18 cellular contexts compared by ENCODE assay signal in the genomic region with DNA sequence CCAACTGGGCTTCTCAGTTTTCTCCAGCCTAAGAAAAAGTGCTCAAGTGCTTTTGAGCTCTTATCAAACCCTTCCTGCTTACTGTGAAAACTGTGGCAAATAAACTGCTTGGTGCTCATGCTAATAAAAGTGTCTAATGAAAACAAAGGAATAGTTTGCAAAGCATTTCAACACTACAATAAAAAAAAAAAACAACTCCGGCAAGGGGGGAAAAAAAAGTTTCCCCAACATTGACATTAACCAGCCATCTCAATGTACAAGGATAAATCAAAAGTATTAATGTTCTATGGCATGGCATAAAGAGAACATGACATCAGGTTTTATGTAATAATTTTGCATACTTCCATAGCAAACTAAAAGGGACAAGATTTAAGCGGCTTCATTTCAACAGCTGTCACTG. TPM values are rescaled to one million over a fixed set of nuclear protein-coding genes. Genes with fewer than 3 reads are reported as not detected.
DNase-seq lines count a peak whose midpoint lies in the region; ATAC-seq and TF ChIP-seq lines count a peak whose summit lies in the region.
"Had no signal": no experiment of that assay in that cellular context is flagged by ENCODE, and none has a peak within 500 bp of the region (broad histone marks: within the 10 kb centered on the region; RNA-seq: fewer than 3 reads in every experiment).

No MANE protein-coding gene starts in this region.

- dilution Hi-C loops in mammary epithelial cell (cut with HindIII; ENCODE audit: low sequenced_read_pairs), result loop anchor here (5.0 kb wide), 1 partner anchor 113 kb away; no protein-coding TSS in a partner anchor

- in situ Hi-C loops in mammary epithelial cell (cut with MboI; ENCODE audit: low sequenced_read_pairs in 2 of 2), result no loop called here

- peaks cover 97% of the 10 kb centered on the region for H4K20me1 ChIP-seq in Loucy (ENCODE audit: insufficient read depth, low read length, poor library complexity, severe bottlenecking)
- H4K20me1 ChIP-seq in mammary epithelial cell (ENCODE audit: insufficient read depth, low read length), result peaks cover 41% of the 10 kb centered on the region

- H3K9me2 ChIP-seq in Loucy (replicated peaks; ENCODE audit: low read depth, low read length), result no peaks in the 10 kb centered on the region

- 19 to 29% methylated on average over 2 of the region's 2 CpGs for WGBS in gastroesophageal sphincter (ENCODE audit: low coverage in 1 of 2), 2 donors
- WGBS in mammary epithelial cell (ENCODE audit: low coverage, missing lambda C conversion rate), result 100% methylated on average over 2 of the region's 2 CpGs

- POLR2A ChIA-PET in CD8-positive, alpha-beta memory T cell (lab: Charles Lee), result interaction anchor here (0.7 kb wide), 3 partner anchors 53 to 331 kb away, joined by 3 to 6 read pairs (median 4); no protein-coding TSS in a partner anchor

- CTCF ChIA-PET in CD8-positive, alpha-beta memory T cell (lab: Charles Lee), result no interaction called here
- CTCF ChIA-PET in mammary epithelial cell (lab: Charles Lee; ENCODE audit: low non-redundant PET), result no interaction called here

- no peak overlapping the region for H2AFZ ChIP-seq in Loucy (ENCODE audit: low read length)
- H2AFZ ChIP-seq in mammary epithelial cell (ENCODE audit: low read depth, low read length), result no peak overlapping the region

- no peak overlapping the region for H3K27ac ChIP-seq in CD8-positive, alpha-beta memory T cell (ENCODE audit: low read depth, low read length)
- H3K27ac ChIP-seq in gastroesophageal sphincter (peak overlapping the region; percentile 48 to 100 (median 85)), rectal smooth muscle tissue (ENCODE audit: low read depth, low read length) (peak overlapping the region; percentile 84), mammary epithelial cell (ENCODE audit: insufficient read depth, low read depth, low read length) (no peak overlapping the region)
- H3K27ac ChIP-seq: BLaER1 treated with 17β-estradiol and CSF1 and Interleukin-3, amounts not matched to agents 10 nM and 100 nM had no signal

- peaks cover 76 to 84% (median 84%) of the 10 kb centered on the region in 3 donors for H3K4me1 Mint-ChIP-seq in CD8-positive, alpha-beta memory T cell
- H3K4me1 Mint-ChIP-seq in stimulated activated memory B cell treated with anti-CD40 and anti-IgM and Interleukin-4, amounts not matched to agents 10 μg/mL and 1 μg/mL and 100 μg/mL, for 72 hours, result peaks cover 67% of the 10 kb centered on the region

- intact Hi-C loops in mammary epithelial cell (cut with micrococcal nuclease), result no loop called here

- no peak for TF ChIP-seq POLR2A in gastroesophageal sphincter (IDR thresholded peaks at IDR 0.05)

- peaks cover 0 to 51% (median 11%) of the 10 kb centered on the region in 3 donors for H3K36me3 Mint-ChIP-seq in CD8-positive, alpha-beta memory T cell
- peaks cover 10% of the 10 kb centered on the region for H3K36me3 Mint-ChIP-seq in stimulated activated memory B cell treated with anti-CD40 and anti-IgM and Interleukin-4, amounts not matched to agents 10 μg/mL and 1 μg/mL and 100 μg/mL, for 72 hours

- BruUV-seq in mammary epithelial cell (replicated peaks; lab: Mats Ljungman, UMichigan), result no TSS peak

- H3K9me3 Mint-ChIP-seq in CD8-positive, alpha-beta memory T cell, result no peaks in the 10 kb centered on the region
- H3K9me3 Mint-ChIP-seq in stimulated activated memory B cell treated with anti-CD40 and anti-IgM and Interleukin-4, amounts not matched to agents 10 μg/mL and 1 μg/mL and 100 μg/mL, for 72 hours, result no peaks in the 10 kb centered on the region
- H3K9me3 Mint-ChIP-seq: activated T-helper 17 cell treated with anti-CD3 and anti-CD28 coated beads, Interleukin-2, amount 50 U/mL, for 72 hours; T-cell had no signal

- H3K4me3 ChIP-seq in CD8-positive, alpha-beta memory T cell (ENCODE audit: low read length), result no peak overlapping the region
- H3K4me3 ChIP-seq in Loucy (ENCODE audit: low read length, poor library complexity, severe bottlenecking) (peak overlapping the region; percentile 97), gastroesophageal sphincter (no peak overlapping the region), rectal smooth muscle tissue (ENCODE audit: low read length) (no peak overlapping the region), mammary epithelial cell (replicated peaks in 1 of 3; ENCODE audit: insufficient read depth in 1 of 3, low read depth in 2 of 3, low read length in 3 of 3) (no peak overlapping the region)
- H3K4me3 ChIP-seq: BLaER1 treated with 17β-estradiol and CSF1 and Interleukin-3, amounts not matched to agents 10 nM and 100 nM; K562 had no signal

- H3K9ac ChIP-seq in Loucy (ENCODE audit: low read depth, low read length, poor library complexity, severe bottlenecking), result peak overlapping the region; percentile 100
- no peak overlapping the region for H3K9ac ChIP-seq in rectal smooth muscle tissue (ENCODE audit: low read length)
- H3K9ac ChIP-seq in mammary epithelial cell (ENCODE audit: insufficient read depth, low read length), result no peak overlapping the region

- H3F3A ChIP-seq in Loucy (ENCODE audit: low read depth), result no peaks in the 10 kb centered on the region; the same call in 1 of the 2 replicates

- H3K27ac Mint-ChIP-seq in CD8-positive, alpha-beta memory T cell, result peak overlapping the region in 5 of 8 donors; percentile 2 to 78 (median 40)
- no peak overlapping the region for H3K27ac Mint-ChIP-seq in stimulated activated memory B cell treated with anti-CD40 and anti-IgM and Interleukin-4, amounts not matched to agents 10 μg/mL and 1 μg/mL and 100 μg/mL, for 72 hours
- H3K27ac Mint-ChIP-seq: activated CD4-positive, alpha-beta T cell treated with anti-CD3 and anti-CD28 coated beads for 36 hours; activated T-helper 17 cell treated with anti-CD3 and anti-CD28 coated beads, Interleukin-2, amount 50 U/mL, for 72 hours had no signal

- ATAC-seq in gastroesophageal sphincter, result no peak
- ATAC-seq in stimulated activated memory B cell treated with anti-CD40 and anti-IgM and Interleukin-4, amounts not matched to agents 10 μg/mL and 1 μg/mL and 100 μg/mL, for 72 hours, result no peak
- ATAC-seq in HG03457 (IDR thresholded peaks at IDR 0.05; ENCODE audit: unreplicated experiment), result no peak
- ATAC-seq: activated CD4-positive, alpha-beta T cell treated with anti-CD3 and anti-CD28 coated beads for 36 hours; activated T-helper 17 cell treated with anti-CD3 and anti-CD28 coated beads, Interleukin-2, amount 50 U/mL, for 72 hours; K562; T-cell had no signal

- no peaks in the 10 kb centered on the region for H3K27me3 ChIP-seq in CD8-positive, alpha-beta memory T cell (ENCODE audit: insufficient read depth, low read length, poor library complexity, severe bottlenecking)
- H3K27me3 ChIP-seq in Loucy (ENCODE audit: insufficient read depth, low read length, poor library complexity, severe bottlenecking), result no peaks in the 10 kb centered on the region
- no peaks in the 10 kb centered on the region for H3K27me3 ChIP-seq in gastroesophageal sphincter
- H3K27me3 ChIP-seq in rectal smooth muscle tissue (ENCODE audit: control insufficient read depth, insufficient read depth, low read length), result no peaks in the 10 kb centered on the region
- no peaks in the 10 kb centered on the region for H3K27me3 ChIP-seq in mammary epithelial cell (ENCODE audit: insufficient read depth, low read length)
- H3K27me3 ChIP-seq: BLaER1 treated with 17β-estradiol and CSF1 and Interleukin-3, amounts not matched to agents 10 nM and 100 nM had no signal

- TF ChIP-seq EP300 in gastroesophageal sphincter (IDR thresholded peaks at IDR 0.05), result no peak

- no peak for DNase-seq in CD8-positive, alpha-beta memory T cell
- DNase-seq in NAMALWA (ENCODE audit: low spot score) (no peak), mammary epithelial cell (no peak)
- DNase-seq: activated CD4-positive, alpha-beta T cell treated with anti-CD3 and anti-CD28 coated beads for 36 hours; NCI-H1436 treated with DMSO at 0.1 percent for 48 hours; OCI-M1; posterior cingulate gyrus; stimulated activated CD4-positive, alpha-beta T cell treated with anti-CD3 and anti-CD28 coated beads, Interleukin-2, amount 100 ng/mL, for 24 hours; T-cell had no signal

- H3K27me3 Mint-ChIP-seq in CD8-positive, alpha-beta memory T cell, result no peaks in the 10 kb centered on the region
- no peaks in the 10 kb centered on the region for H3K27me3 Mint-ChIP-seq in stimulated activated memory B cell treated with anti-CD40 and anti-IgM and Interleukin-4, amounts not matched to agents 10 μg/mL and 1 μg/mL and 100 μg/mL, for 72 hours
- H3K27me3 Mint-ChIP-seq: activated CD4-positive, alpha-beta T cell treated with anti-CD3 and anti-CD28 coated beads for 36 hours; activated T-helper 17 cell treated with anti-CD3 and anti-CD28 coated beads, Interleukin-2, amount 50 U/mL, for 72 hours; T-cell had no signal

- peaks cover 70% of the 10 kb centered on the region for H3K4me1 ChIP-seq in CD8-positive, alpha-beta memory T cell (ENCODE audit: insufficient read depth, low read length)
- H3K4me1 ChIP-seq in Loucy (ENCODE audit: insufficient read depth, low read length, poor library complexity, severe bottlenecking), result peaks cover 74% of the 10 kb centered on the region
- H3K4me1 ChIP-seq in gastroesophageal sphincter, result peaks cover 21 to 94% (median 26%) of the 10 kb centered on the region in 3 donors
- H3K4me1 ChIP-seq in rectal smooth muscle tissue (ENCODE audit: control insufficient read depth, insufficient read depth, low read length), result peaks cover 39% of the 10 kb centered on the region
- H3K4me1 ChIP-seq in mammary epithelial cell (ENCODE audit: insufficient read depth, low read length), result peaks cover 19% of the 10 kb centered on the region

- peaks cover 100% of the 10 kb centered on the region for H3K79me2 ChIP-seq in Loucy (ENCODE audit: insufficient read depth, low read length)
- H3K79me2 ChIP-seq in mammary epithelial cell (ENCODE audit: insufficient read depth, low read length), result peaks cover 98% of the 10 kb centered on the region

- peak overlapping the region in 2 of 7 donors; percentile 0 to 7 for H3K4me3 Mint-ChIP-seq in CD8-positive, alpha-beta memory T cell
- H3K4me3 Mint-ChIP-seq in stimulated activated memory B cell treated with anti-CD40 and anti-IgM and Interleukin-4, amounts not matched to agents 10 μg/mL and 1 μg/mL and 100 μg/mL, for 72 hours, result no peak overlapping the region
- H3K4me3 Mint-ChIP-seq: activated CD4-positive, alpha-beta T cell treated with anti-CD3 and anti-CD28 coated beads for 36 hours; activated T-helper 17 cell treated with anti-CD3 and anti-CD28 coated beads, Interleukin-2, amount 50 U/mL, for 72 hours had no signal

- H3K9me3 ChIP-seq in CD8-positive, alpha-beta memory T cell (ENCODE audit: low read length), result no peaks in the 10 kb centered on the region
- H3K9me3 ChIP-seq in Loucy (ENCODE audit: insufficient read depth, low read depth, low read length), result no peaks in the 10 kb centered on the region
- no peaks in the 10 kb centered on the region for H3K9me3 ChIP-seq in gastroesophageal sphincter
- no peaks in the 10 kb centered on the region for H3K9me3 ChIP-seq in mammary epithelial cell (replicated peaks; ENCODE audit: insufficient read depth, low read length)
- H3K9me3 ChIP-seq: BLaER1 treated with 17β-estradiol and CSF1 and Interleukin-3, amounts not matched to agents 10 nM and 100 nM had no signal

- TF ChIP-seq CTCF in Loucy (conservative IDR thresholded peaks at IDR 0.05; ENCODE audit: low read length) (no peak), gastroesophageal sphincter (IDR thresholded peaks at IDR 0.05) (no peak), mammary epithelial cell (conservative IDR thresholded peaks at IDR 0.05 in 1 of 2, IDR thresholded peaks at IDR 0.05 in 1 of 2; ENCODE audit: extremely low read depth in 1 of 2, insufficient read depth in 1 of 2, low read depth in 1 of 2, low read length in 2 of 2) (no peak)

- H3K4me2 ChIP-seq in Loucy (ENCODE audit: low read depth, low read length, poor library complexity, severe bottlenecking) (peak overlapping the region; percentile 99), mammary epithelial cell (ENCODE audit: insufficient read depth, low read depth, low read length) (no peak overlapping the region)

- peaks cover 21% of the 10 kb centered on the region for H3K36me3 ChIP-seq in CD8-positive, alpha-beta memory T cell (ENCODE audit: insufficient read depth, low read length)
- H3K36me3 ChIP-seq in Loucy (ENCODE audit: insufficient read depth, low read length), result peaks cover 70% of the 10 kb centered on the region
- peaks cover 0 to 28% of the 10 kb centered on the region in 2 donors for H3K36me3 ChIP-seq in gastroesophageal sphincter
- H3K36me3 ChIP-seq in rectal smooth muscle tissue (ENCODE audit: control insufficient read depth, insufficient read depth, low read length), result peaks cover 5% of the 10 kb centered on the region
- H3K36me3 ChIP-seq in mammary epithelial cell (ENCODE audit: insufficient read depth, low read length), result peaks cover 35% of the 10 kb centered on the region

RNA-seq across cellular contexts. Expression of a gene that starts 6.5 kb away (rescaled TPM):
- total RNA-seq in CD8-positive, alpha-beta memory T cell, result 100 to 1,000 TPM; 503 to 527 TPM
- polyA plus RNA-seq in CD8-positive, alpha-beta memory T cell, result 815 TPM
- total RNA-seq in gastroesophageal sphincter, result 1,000 to 10,000 TPM in 1 of 4 donors, 100 to 1,000 TPM in 3; 842 to 1,190 (median 952) TPM
- total RNA-seq in mammary epithelial cell, result 100 to 1,000 TPM; 318 to 470 TPM
- polyA plus RNA-seq in mammary epithelial cell, result 498 TPM
- 173 TPM for polyA minus RNA-seq in mammary epithelial cell

RNA-seq across cellular contexts. Expression of a gene that starts 14.7 kb away (rescaled TPM):
- total RNA-seq in CD8-positive, alpha-beta memory T cell, result not detected
- polyA plus RNA-seq in CD8-positive, alpha-beta memory T cell, result not detected
- total RNA-seq in gastroesophageal sphincter, result under 1 TPM in 2 of 4 donors, not detected in 2; 0.23 to 0.67 TPM
- under 1 TPM; 0.17 to 0.64 TPM for total RNA-seq in mammary epithelial cell
- polyA plus RNA-seq in mammary epithelial cell, result not detected
- not detected for polyA minus RNA-seq in mammary epithelial cell
- total RNA-seq: NCI-H460 had no signal

Comparison
In these comparisons a context has a peak if more than half of its experiments do, and no peak if none do; other contexts are left out.
1. H3K27ac ChIP-seq: peak in gastroesophageal sphincter (4 of 4) and rectal smooth muscle tissue (single experiment); none in CD8-positive, alpha-beta memory T cell (single experiment) and mammary epithelial cell (single experiment).